Comparison of ENCODE assay signal across 8 cellular contexts in genomic region chr17:44794699-44795413, GRCh38. TPM values are rescaled to one million over a fixed set of nuclear protein-coding genes. Genes with fewer than 3 reads are reported as not detected.
DNase-seq lines count a peak whose midpoint lies in the region; ATAC-seq and TF ChIP-seq lines count a peak whose summit lies in the region.

No MANE protein-coding gene starts in this region.

- peak; percentile 60 for DNase-seq in HK-2 (ENCODE audit: unreplicated experiment)
- peak; percentile 30 for DNase-seq in UCSD-AML1 (lab: John Stamatoyannopoulos, UW; ENCODE audit: unreplicated experiment)
- DNase-seq in left cardiac atrium: no peak
- no peak for DNase-seq in stimulated activated naive CD8-positive, alpha-beta T cell treated with anti-CD3 and anti-CD28 coated beads, Interleukin-15, Interleukin-2, amounts not matched to agents 100 U/mL and 50 U/mL, for 24 hours
- DNase-seq in NCI-H1417 treated with DMSO at 0.1 percent for 48 hours (lab: John Stamatoyannopoulos, UW): no peak
- DNase-seq in NCI-H446 treated with DMSO at 0.1 percent for 48 hours (lab: John Stamatoyannopoulos, UW): no peak
- no peak for DNase-seq in erythroblast (lab: John Stamatoyannopoulos, UW)
- no peak for DNase-seq in stimulated activated CD8-positive, alpha-beta memory T cell treated with anti-CD3 and anti-CD28 coated beads, Interleukin-4, amount 100 ng/mL, for 48 hours

- ATAC-seq in left cardiac atrium: peak; percentile 54 to 59
- peak; percentile 57 for ATAC-seq in stimulated activated naive CD8-positive, alpha-beta T cell treated with anti-CD3 and anti-CD28 coated beads, Interleukin-15, Interleukin-2, amounts not matched to agents 100 U/mL and 50 U/mL, for 24 hours

- no peak for TF ChIP-seq POLR2A in erythroblast (IDR thresholded peaks at IDR 0.05; ENCODE audit: low read length)

- intact Hi-C loops in left cardiac atrium (cut with DNase I): no loop called here

RNA-seq across cellular contexts. Expression of gene GJC1, which starts 35.2 kb away (rescaled TPM):
- total RNA-seq in left cardiac atrium: 10 to 100 TPM; 28.5 to 38.5 TPM

RNA-seq across cellular contexts. Expression of gene ADAM11, which starts 36.1 kb away (rescaled TPM):
- total RNA-seq in left cardiac atrium: 10 to 100 TPM; 19.5 to 28.0 TPM

RNA-seq across cellular contexts. Expression of gene HIGD1B, which starts 52.8 kb away (rescaled TPM):
- 10 to 100 TPM; 11.6 to 14.1 TPM for total RNA-seq in left cardiac atrium

Comparison
In these comparisons a context has a peak if more than half of its experiments do, and no peak if none do; other contexts are left out.
1. DNase-seq: peak in HK-2 (single experiment) and UCSD-AML1 (single experiment); none in left cardiac atrium (single experiment), stimulated activated naive CD8-positive, alpha-beta T cell treated with anti-CD3 and anti-CD28 coated beads, Interleukin-15, Interleukin-2, amounts not matched to agents 100 U/mL and 50 U/mL, for 24 hours (single experiment), NCI-H1417 treated with DMSO at 0.1 percent for 48 hours (single experiment), NCI-H446 treated with DMSO at 0.1 percent for 48 hours (single experiment), erythroblast (0 of 2) and stimulated activated CD8-positive, alpha-beta memory T cell treated with anti-CD3 and anti-CD28 coated beads, Interleukin-4, amount 100 ng/mL, for 48 hours (single experiment).